In genomic region chr13:40169476-40169875, GRCh38 we compare ENCODE assay signal across 9 cellular contexts.
"Had no signal": no experiment of that assay in that cellular context is flagged by ENCODE, and none has a peak within 500 bp of the region (broad histone marks: within the 10 kb centered on the region; RNA-seq: fewer than 3 reads in every experiment).

No MANE protein-coding gene starts in this region.

- H3K27ac ChIP-seq: cardiac muscle cell, foreskin keratinocyte, tibial artery had no signal

- DNase-seq: activated CD4-positive, alpha-beta T cell treated with anti-CD3 and anti-CD28 coated beads, Interleukin-2, amount 10 ng/mL, durations not matched to agents 7 days and 5 days; effector CD8-positive, alpha-beta T cell; foreskin keratinocyte; glutamatergic neuron; hippocampal formation; stimulated activated CD4-positive, alpha-beta T cell treated with anti-CD3 and anti-CD28 coated beads, Interleukin-4, amount 100 ng/mL, for 1 hour; tibial artery had no signal

- H3K36me3 ChIP-seq: cardiac muscle cell, tibial artery had no signal

- H3K4me3 ChIP-seq: cardiac muscle cell, lung, tibial artery had no signal

- H3K9me3 ChIP-seq: tibial artery had no signal

- H3K27me3 ChIP-seq: foreskin keratinocyte had no signal
